ENCODE assay signal across 19 cellular contexts in the genomic region with DNA sequence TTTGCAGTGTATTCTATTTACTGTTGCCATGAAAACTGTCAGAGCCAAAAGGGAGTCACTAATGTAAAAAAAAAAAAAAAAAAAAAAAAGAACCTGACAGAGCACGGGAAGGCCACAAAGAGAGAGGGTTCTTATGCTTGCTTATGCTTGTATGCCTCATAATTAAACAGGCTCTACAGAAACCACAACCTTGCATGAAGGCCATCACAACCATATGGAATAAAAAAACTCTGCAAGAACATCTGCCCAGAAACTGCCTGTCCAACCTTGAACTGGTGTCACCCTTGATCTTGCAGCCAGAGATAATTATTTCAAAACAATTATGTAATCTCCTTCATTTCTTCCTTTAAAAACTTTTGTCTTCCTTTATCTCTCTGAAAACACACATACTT. TPM values are rescaled to one million over a fixed set of nuclear protein-coding genes. Genes with fewer than 3 reads are reported as not detected.
DNase-seq lines count a peak whose midpoint lies in the region; TF ChIP-seq lines count a peak whose summit lies in the region.
"Had no signal": no experiment of that assay in that cellular context is flagged by ENCODE, and none has a peak within 500 bp of the region (broad histone marks: within the 10 kb centered on the region; RNA-seq: fewer than 3 reads in every experiment).

No MANE protein-coding gene starts in this region.

- TF ChIP-seq EP300 in esophagus muscularis mucosa (IDR thresholded peaks at IDR 0.05) = no peak

- H3K4me1 ChIP-seq in adrenal gland (replicated peaks in 1 of 2) (peaks cover 11 to 19% of the 10 kb centered on the region in 2 donors), esophagus muscularis mucosa (no peaks in the 10 kb centered on the region)
- H3K4me1 ChIP-seq: gastrocnemius medialis, pancreas had no signal

- H3K9me3 ChIP-seq in adrenal gland (replicated peaks in 1 of 3) (no peaks in the 10 kb centered on the region), esophagus muscularis mucosa (no peaks in the 10 kb centered on the region)
- H3K9me3 ChIP-seq: gastrocnemius medialis, pancreas had no signal

- TF ChIP-seq POLR2A in adrenal gland (IDR thresholded peaks at IDR 0.05) = no peak
- no peak for TF ChIP-seq POLR2A in esophagus muscularis mucosa (IDR thresholded peaks at IDR 0.05; ENCODE audit: low read depth)

- no peaks in the 10 kb centered on the region for H3K27me3 ChIP-seq in adrenal gland
- H3K27me3 ChIP-seq in H7 (ENCODE audit: control insufficient read depth, insufficient read depth, low read length) = no peaks in the 10 kb centered on the region
- H3K27me3 ChIP-seq in esophagus muscularis mucosa = no peaks in the 10 kb centered on the region
- H3K27me3 ChIP-seq: gastrocnemius medialis, pancreas had no signal

- WGBS in adrenal gland, 4 donors = 23 to 50% (median 38%) methylated on average over 1 of the region's 1 CpG
- WGBS in esophagus muscularis mucosa = 70% methylated on average over 1 of the region's 1 CpG

- no peak for TF ChIP-seq CTCF in AG10803 (conservative IDR thresholded peaks at IDR 0.05; ENCODE audit: low read length)
- TF ChIP-seq CTCF in adrenal gland (IDR thresholded peaks at IDR 0.05) = no peak
- no peak for TF ChIP-seq CTCF in fibroblast of pulmonary artery (IDR thresholded peaks at IDR 0.05; ENCODE audit: low read length, missing control alignments)
- no peak for TF ChIP-seq CTCF in esophagus muscularis mucosa (IDR thresholded peaks at IDR 0.05)

- H3K36me3 ChIP-seq in adrenal gland (replicated peaks in 1 of 2) (no peaks in the 10 kb centered on the region), H7 (replicated peaks; ENCODE audit: control insufficient read depth, insufficient read depth, low read length) (no peaks in the 10 kb centered on the region), esophagus muscularis mucosa (no peaks in the 10 kb centered on the region)
- H3K36me3 ChIP-seq: gastrocnemius medialis, pancreas had no signal

- H3K4me3 ChIP-seq in AG10803 (ENCODE audit: low read length) = no peak overlapping the region
- H3K4me3 ChIP-seq in adrenal gland = no peak overlapping the region
- H3K4me3 ChIP-seq in fibroblast of pulmonary artery (replicated peaks; ENCODE audit: low read depth, low read length) = no peak overlapping the region
- H3K4me3 ChIP-seq in H7 (ENCODE audit: insufficient read depth, low read depth, low read length) = no peak overlapping the region
- no peak overlapping the region for H3K4me3 ChIP-seq in esophagus muscularis mucosa
- H3K4me3 ChIP-seq: gastrocnemius medialis, pancreas had no signal

- DNase-seq in AG10803 (ENCODE audit: low read depth) (peak; percentile 40), M059J (ENCODE audit: low read depth) (peak; percentile 14), adrenal gland (peak in 4 of 7 donors; percentile 18 to 53 (median 24)), fibroblast of pulmonary artery (ENCODE audit: low read depth) (peak; percentile 9), H7 (no peak), esophagus muscularis mucosa (ENCODE audit: extremely low spot score) (no peak), mucosa of gallbladder (ENCODE audit: low spot score) (no peak)
- no peak for DNase-seq in stimulated activated naive CD4-positive, alpha-beta T cell treated with Interleukin-2 at 50 U/mL for 16 hours (lab: John Stamatoyannopoulos, UW)
- DNase-seq: activated CD4-positive, alpha-beta T cell treated with anti-CD3 and anti-CD28 coated beads for 48 hours; DMS53; gastrocnemius medialis; KG1; left colon; natural killer cell; NCI-H1092; NCI-H2081 treated with DMSO at 0.1 percent for 48 hours; NCI-H526 treated with DMSO at 0.1 percent for 48 hours; pancreas; SIG-M5 had no signal

- peak overlapping the region in 1 of 5 donors; percentile 27 for H3K27ac ChIP-seq in adrenal gland
- no peak overlapping the region for H3K27ac ChIP-seq in esophagus muscularis mucosa (replicated peaks in 1 of 4)
- H3K27ac ChIP-seq: gastrocnemius medialis, pancreas had no signal

- intact Hi-C loops in adrenal gland (cut with DNase I) = loop anchor here in 1 of 2 donors (10.0 kb wide), 1 partner anchor 55 kb away; a partner anchor contains a TSS
- intact Hi-C loops in esophagus muscularis mucosa (cut with DNase I) = no loop called here

RNA-seq across cellular contexts. Expression of a gene that starts 50.0 kb away (rescaled TPM):
- total RNA-seq in M059J (2014; rRNA removed; shearing (Covaris generic)) = not detected in 2 replicates
- 1 to 10 TPM in 7 of 8 donors, under 1 TPM in 1; 0.35 to 3.4 (median 2.3) TPM for total RNA-seq in adrenal gland
- 1 to 10 TPM in 2 of 3 donors, under 1 TPM in 1; 0.64 to 1.6 (median 1.2) TPM for polyA plus RNA-seq in adrenal gland
- 4.7 and 9.9 TPM in 2 replicates for total RNA-seq in H7 (2014; rRNA removed; shearing (Covaris generic))
- under 1 TPM in 3 of 4 donors, not detected in 1; 0.17 to 0.32 (median 0.23) TPM for total RNA-seq in esophagus muscularis mucosa
- total RNA-seq in mucosa of gallbladder = 1.9 TPM
- total RNA-seq: gastrocnemius medialis had no signal

Comparison
In these comparisons a context has a peak if more than half of its experiments do, and no peak if none do; other contexts are left out.
1. DNase-seq: peak in AG10803 (single experiment), M059J (single experiment), adrenal gland (4 of 7) and fibroblast of pulmonary artery (single experiment); none in H7 (single experiment), esophagus muscularis mucosa (single experiment), mucosa of gallbladder (single experiment) and stimulated activated naive CD4-positive, alpha-beta T cell treated with Interleukin-2 at 50 U/mL for 16 hours (single experiment).